27 cellular contexts compared by ENCODE assay signal in the genomic region with DNA sequence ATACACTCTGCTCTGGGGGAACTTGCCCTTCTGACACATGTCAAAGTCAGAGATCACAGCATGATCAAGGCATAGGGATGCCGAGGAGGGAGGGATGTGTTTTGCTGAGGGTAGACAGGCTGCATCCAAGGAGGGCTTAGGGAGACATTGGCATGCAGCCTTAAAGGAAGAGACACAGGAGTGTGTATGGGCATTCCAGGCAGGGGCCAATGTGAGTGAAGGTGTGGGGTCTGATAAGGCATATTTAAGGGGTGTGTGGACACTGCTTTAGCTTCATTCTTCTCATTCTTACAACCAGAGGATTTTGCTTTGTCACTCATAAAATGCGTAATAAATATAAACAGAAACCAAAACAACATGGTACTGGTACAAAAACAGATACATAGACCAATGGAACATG.
DNase-seq lines count a peak whose midpoint lies in the region; ATAC-seq, FAIRE-seq and TF ChIP-seq lines count a peak whose summit lies in the region.
"Had no signal": no experiment of that assay in that cellular context is flagged by ENCODE, and none has a peak within 500 bp of the region (broad histone marks: within the 10 kb centered on the region; RNA-seq: fewer than 3 reads in every experiment).

No MANE protein-coding gene starts in this region.

- H3K36me3 ChIP-seq in HepG2 (replicated peaks in 1 of 2; ENCODE audit: control insufficient read depth in 1 of 2, insufficient read depth in 2 of 2, low read length in 2 of 2): no peaks in the 10 kb centered on the region
- no peaks in the 10 kb centered on the region for H3K36me3 ChIP-seq in right lobe of liver
- no peaks in the 10 kb centered on the region for H3K36me3 ChIP-seq in mesodermal cell (ENCODE audit: control insufficient read depth, insufficient read depth, low read length)
- H3K36me3 ChIP-seq in aorta (ENCODE audit: control insufficient read depth in 1 of 2, insufficient read depth in 2 of 2, low read length in 1 of 2): no peaks in the 10 kb centered on the region
- H3K36me3 ChIP-seq: BLaER1 treated with 17β-estradiol and CSF1 and Interleukin-3, amounts not matched to agents 10 nM and 100 nM; brain microvascular endothelial cell; ovary; right atrium auricular region had no signal

- FAIRE-seq in HepG2 (lab: Jason Lieb, UNC): no peak
- FAIRE-seq: colon, D721Med had no signal

- WGBS in HepG2 (ENCODE audit: low lambda C conversion rate): 98% methylated on average over 2 of the region's 2 CpGs
- WGBS in right lobe of liver (ENCODE audit: insufficient coverage, low coverage, low lambda C conversion rate, missing lambda C conversion rate): 93% methylated on average over 2 of the region's 2 CpGs
- WGBS in mesodermal cell (ENCODE audit: insufficient coverage in 2 of 2), 2 experiments: 91% methylated on average over 1 of the region's 2 CpGs; no CpG with 5 or more reads in 1 of the 2 experiments
- WGBS in aorta, 2 donors: 94 to 96% methylated on average over 2 of the region's 2 CpGs

- H3K9me3 ChIP-seq in HepG2 (ENCODE audit: low read length) (no peaks in the 10 kb centered on the region), right lobe of liver (no peaks in the 10 kb centered on the region), mesodermal cell (ENCODE audit: control insufficient read depth, low read length) (no peaks in the 10 kb centered on the region), aorta (ENCODE audit: control insufficient read depth, low read length) (no peaks in the 10 kb centered on the region)
- H3K9me3 ChIP-seq: BLaER1 treated with 17β-estradiol and CSF1 and Interleukin-3, amounts not matched to agents 10 nM and 100 nM; ovary; right atrium auricular region had no signal

- intact Hi-C loops in HepG2 (cut with micrococcal nuclease; ENCODE audit: unreplicated experiment): loop anchor here (5.0 kb wide), 1 partner anchor 53 kb away; no protein-coding TSS in a partner anchor
- intact Hi-C loops in right lobe of liver (cut with DNase I): no loop called here
- intact Hi-C loops in aorta (cut with DNase I): loop anchor here (5.0 kb wide), 3 partner anchors 193 to 298 kb away; partner anchors contain the start of gene RGCC (in 1 of the 2)

- H3K4me1 ChIP-seq in HepG2 (ENCODE audit: insufficient read depth, low read length): peaks cover 67% of the 10 kb centered on the region
- H3K4me1 ChIP-seq in right lobe of liver: peaks cover 0 to 5% (median 2%) of the 10 kb centered on the region in 4 donors
- H3K4me1 ChIP-seq in mesodermal cell (ENCODE audit: control insufficient read depth, insufficient read depth, low read length, poor library complexity, severe bottlenecking): peaks cover 48% of the 10 kb centered on the region
- H3K4me1 ChIP-seq in aorta (ENCODE audit: control insufficient read depth in 1 of 2, insufficient read depth in 2 of 2, low read length in 2 of 2): no peaks in the 10 kb centered on the region

- ATAC-seq in HepG2 (no peak), right lobe of liver (no peak), aorta (ENCODE audit: low FRiP score) (no peak)
- ATAC-seq in naive thymus-derived CD8-positive, alpha-beta T cell: no peak
- ATAC-seq: activated T-helper 17 cell treated with anti-CD3 and anti-CD28 coated beads, Interleukin-2, amount 50 U/mL, for 72 hours; left lobe of liver had no signal

- H2AFZ ChIP-seq in HepG2 (ENCODE audit: low read length): no peak overlapping the region
- H2AFZ ChIP-seq: hepatocyte had no signal

- H3K27ac ChIP-seq in HepG2 (ENCODE audit: extremely low read length, insufficient read depth, low read length) (peak overlapping the region; percentile 28), right lobe of liver (no peak overlapping the region), VCaP (peak overlapping the region; percentile 13; the same call in 1 of the 2 replicates), mesodermal cell (ENCODE audit: low read depth, low read length, severe bottlenecking) (peak overlapping the region; percentile 4), aorta (ENCODE audit: low read depth in 1 of 2, low read length in 2 of 2) (no peak overlapping the region)
- H3K27ac ChIP-seq: BLaER1 treated with 17β-estradiol and CSF1 and Interleukin-3, amounts not matched to agents 10 nM and 100 nM; brain microvascular endothelial cell; hepatocyte; ovary had no signal

- no peak overlapping the region for H3K4me3 ChIP-seq in HepG2 (replicated peaks in 1 of 3; ENCODE audit: insufficient read depth in 1 of 3, low read depth in 2 of 3, low read length in 3 of 3)
- H3K4me3 ChIP-seq in right lobe of liver: no peak overlapping the region
- no peak overlapping the region for H3K4me3 ChIP-seq in mesodermal cell (ENCODE audit: extremely low read depth, insufficient read depth, low read length, poor library complexity, severe bottlenecking)
- H3K4me3 ChIP-seq in aorta (ENCODE audit: low read length in 2 of 2): no peak overlapping the region
- H3K4me3 ChIP-seq: BLaER1 treated with 17β-estradiol and CSF1 and Interleukin-3, amounts not matched to agents 10 nM and 100 nM; hepatocyte; ovary; right atrium auricular region had no signal

- H3K27me3 ChIP-seq in HepG2 (ENCODE audit: control insufficient read depth in 1 of 2, insufficient read depth in 2 of 2, low read length in 2 of 2) (no peaks in the 10 kb centered on the region), right lobe of liver (no peaks in the 10 kb centered on the region), aorta (ENCODE audit: control insufficient read depth in 1 of 2, insufficient read depth in 2 of 2, low read length in 1 of 2) (no peaks in the 10 kb centered on the region)
- H3K27me3 ChIP-seq: BLaER1 treated with 17β-estradiol and CSF1 and Interleukin-3, amounts not matched to agents 10 nM and 100 nM; brain microvascular endothelial cell; hepatocyte; ovary; right atrium auricular region had no signal

- H3K4me3 Mint-ChIP-seq in naive thymus-derived CD8-positive, alpha-beta T cell: peak overlapping the region in 1 of 10 donors; percentile 4
- H3K4me3 Mint-ChIP-seq in progenitor cell of endocrine pancreas (ENCODE audit: low read depth): no peak overlapping the region
- H3K4me3 Mint-ChIP-seq: activated B cell treated with CpG ODN at 0.5 μM for 24 hours; activated T-helper 17 cell treated with anti-CD3 and anti-CD28 coated beads, Interleukin-2, amount 50 U/mL, for 72 hours; HFFc6; natural killer cell treated with Interleukin-12 subunit alpha and Interleukin-12 subunit beta and Interleukin-15 and Interleukin-18, amount 100 ng/mL, for 72 hours had no signal

- H3K27ac Mint-ChIP-seq in naive thymus-derived CD8-positive, alpha-beta T cell: peak overlapping the region in 2 of 10 donors; percentile 6 to 28
- H3K27ac Mint-ChIP-seq in progenitor cell of endocrine pancreas: no peak overlapping the region
- H3K27ac Mint-ChIP-seq: activated B cell treated with CpG ODN at 0.5 μM for 24 hours; activated T-helper 17 cell treated with anti-CD3 and anti-CD28 coated beads, Interleukin-2, amount 50 U/mL, for 72 hours; HFFc6; natural killer cell treated with Interleukin-12 subunit alpha and Interleukin-12 subunit beta and Interleukin-15 and Interleukin-18, amount 100 ng/mL, for 72 hours had no signal

- peaks cover 0 to 6% (median 0%) of the 10 kb centered on the region in 3 donors for H3K36me3 Mint-ChIP-seq in naive thymus-derived CD8-positive, alpha-beta T cell
- peaks cover 8% of the 10 kb centered on the region for H3K36me3 Mint-ChIP-seq in progenitor cell of endocrine pancreas (ENCODE audit: insufficient read depth)
- H3K36me3 Mint-ChIP-seq: natural killer cell treated with Interleukin-12 subunit alpha and Interleukin-12 subunit beta and Interleukin-15 and Interleukin-18, amount 100 ng/mL, for 72 hours had no signal

- no peak for TF ChIP-seq RAD21 in HepG2 (CRISPR knock-in tag; IDR thresholded peaks at IDR 0.05)

- POLR2A ChIA-PET in HepG2 (lab: Yijun Ruan, JAX): interaction anchor here (1.7 kb wide), 1 partner anchor 45 kb away, joined by 4 read pairs; no protein-coding TSS in a partner anchor
- POLR2A ChIA-PET in naive thymus-derived CD8-positive, alpha-beta T cell (lab: Charles Lee): no interaction called here

- no peak for TF ChIP-seq POLR2A in HepG2 (IDR thresholded peaks at IDR 0.05; ENCODE audit: insufficient read depth in 1 of 2, low read depth in 2 of 2, low read length in 2 of 2)
- no peak for TF ChIP-seq POLR2A in right lobe of liver (IDR thresholded peaks at IDR 0.05)

- H3K4me1 Mint-ChIP-seq in naive thymus-derived CD8-positive, alpha-beta T cell: peaks cover 4 to 22% (median 6%) of the 10 kb centered on the region in 4 donors
- peaks cover 26% of the 10 kb centered on the region for H3K4me1 Mint-ChIP-seq in progenitor cell of endocrine pancreas (ENCODE audit: low read depth)
- H3K4me1 Mint-ChIP-seq: activated T-helper 17 cell treated with anti-CD3 and anti-CD28 coated beads, Interleukin-2, amount 50 U/mL, for 72 hours had no signal

- BruUV-seq in HepG2 (replicated peaks; lab: Mats Ljungman, UMichigan): no TSS peak

- H3K4me2 ChIP-seq in HepG2 (ENCODE audit: low read depth, low read length): no peak overlapping the region
- H3K4me2 ChIP-seq: hepatocyte had no signal

- H3K9me3 Mint-ChIP-seq in naive thymus-derived CD8-positive, alpha-beta T cell: no peaks in the 10 kb centered on the region
- H3K9me3 Mint-ChIP-seq in progenitor cell of endocrine pancreas (ENCODE audit: low read depth): peaks cover 4% of the 10 kb centered on the region
- H3K9me3 Mint-ChIP-seq: activated B cell treated with CpG ODN at 0.5 μM for 24 hours; activated T-helper 17 cell treated with anti-CD3 and anti-CD28 coated beads, Interleukin-2, amount 50 U/mL, for 72 hours; HFFc6; natural killer cell treated with Interleukin-12 subunit alpha and Interleukin-12 subunit beta and Interleukin-15 and Interleukin-18, amount 100 ng/mL, for 72 hours had no signal

- in situ Hi-C loops in HepG2 (cut with HindIII; ENCODE audit: extremely low pct_ligation_motif_present, low pct_unique_long_range_greater_than_20kb): loop anchor here (5.0 kb wide), 1 partner anchor 238 kb away; no protein-coding TSS in a partner anchor

- H3K27me3 Mint-ChIP-seq in naive thymus-derived CD8-positive, alpha-beta T cell: no peaks in the 10 kb centered on the region
- no peaks in the 10 kb centered on the region for H3K27me3 Mint-ChIP-seq in progenitor cell of endocrine pancreas
- H3K27me3 Mint-ChIP-seq: activated T-helper 17 cell treated with anti-CD3 and anti-CD28 coated beads, Interleukin-2, amount 50 U/mL, for 72 hours; natural killer cell treated with Interleukin-12 subunit alpha and Interleukin-12 subunit beta and Interleukin-15 and Interleukin-18, amount 100 ng/mL, for 72 hours had no signal

- DNase-seq in HepG2 (ENCODE audit: low spot score) (no peak), right lobe of liver (no peak), progenitor cell of endocrine pancreas (ENCODE audit: low spot score, unreplicated experiment) (no peak), aorta (no peak)
- DNase-seq in naive thymus-derived CD8-positive, alpha-beta T cell: no peak
- DNase-seq: activated B cell treated with CpG ODN at 0.5 μM for 24 hours; activated CD4-positive, alpha-beta T cell treated with anti-CD3 and anti-CD28 coated beads, Interleukin-2, amount 50 U/mL, for 4 hours; activated CD8-positive, alpha-beta memory T cell treated with anti-CD3 and anti-CD28 coated beads, Interleukin-2, amount 50 U/mL, for 4 hours; brain microvascular endothelial cell; effector memory CD4-positive, alpha-beta T cell; EL; foreskin melanocyte; HFFc6; NCI-H1105 treated with DMSO at 0.1 percent for 48 hours; NCI-H2029; NCI-H774; ovary had no signal

- TF ChIP-seq EP300 in HepG2 (IDR thresholded peaks at IDR 0.05; ENCODE audit: low read depth in 2 of 2, low read length in 2 of 2): no peak
- TF ChIP-seq EP300 in HepG2 (CRISPR knock-in tag; IDR thresholded peaks at IDR 0.05; ENCODE audit: borderline replicate concordance): no peak

- no peaks in the 10 kb centered on the region for H3K79me2 ChIP-seq in HepG2 (ENCODE audit: insufficient read depth, low read length)
- H3K79me2 ChIP-seq: hepatocyte had no signal

- H3K9ac ChIP-seq in HepG2 (ENCODE audit: insufficient read depth, low read depth, low read length): no peak overlapping the region
- H3K9ac ChIP-seq: BLaER1 treated with 17β-estradiol and CSF1 and Interleukin-3, amounts not matched to agents 10 nM and 100 nM had no signal

- CTCF ChIA-PET in HepG2 (lab: Yijun Ruan, JAX; ENCODE audit: low intra/inter-chr PET ratio, low total read pairs): no interaction called here

- H4K20me1 ChIP-seq in HepG2 (ENCODE audit: insufficient read depth, low read length): no peaks in the 10 kb centered on the region
- H4K20me1 ChIP-seq: BLaER1 treated with 17β-estradiol and CSF1 and Interleukin-3, amounts not matched to agents 10 nM and 100 nM had no signal

- TF ChIP-seq CTCF in HepG2 (CRISPR knock-in tag; IDR thresholded peaks at IDR 0.05): no peak
- no peak for TF ChIP-seq CTCF in right lobe of liver (IDR thresholded peaks at IDR 0.05)
- no peak for TF ChIP-seq CTCF in VCaP (conservative IDR thresholded peaks at IDR 0.05)
- no peak for TF ChIP-seq CTCF in progenitor cell of endocrine pancreas (IDR thresholded peaks at IDR 0.05; ENCODE audit: unreplicated experiment)

Comparison
In these comparisons a context has a peak if more than half of its experiments do, and no peak if none do; other contexts are left out.
1. H3K27ac ChIP-seq: peak in HepG2 (single experiment), VCaP (single experiment) and mesodermal cell (single experiment); none in right lobe of liver (0 of 3) and aorta (0 of 2).
2. intact Hi-C loops: an anchor here in HepG2 (5.0 kb wide) and aorta (5.0 kb wide); none called in right lobe of liver.